Comparison of ENCODE assay signal across 2 cellular contexts in genomic region chr10:102408728-102409603, GRCh38.
A peak's percentile ranks its signal among the peaks of the same experiment; 100 is the strongest.
TF ChIP-seq lines count a peak whose summit lies in the region.

No MANE protein-coding gene starts in this region.

TF ChIP-seq in HEK293, 187 proteins besides CTCF, POLR2A, EP300 and RAD21 (continues in another document):
- TF ChIP-seq EGR2 (tag by site-specific recombination; IDR thresholded peaks at IDR 0.05; ENCODE audit: low read depth) (peak; percentile 85), KLF8 (tag by site-specific recombination; IDR thresholded peaks at IDR 0.05) (peak; percentile 32; the same call in 1 of the 2 replicates), ZNF658 (tag by site-specific recombination; IDR thresholded peaks at IDR 0.05) (no peak), ZNF626 (tag by site-specific recombination; IDR thresholded peaks at IDR 0.05) (no peak), ZBTB7A (tag by site-specific recombination; IDR thresholded peaks at IDR 0.05; ENCODE audit: low read depth) (peak; percentile 32; the same call in 1 of the 2 replicates), ZIC2 (tag by site-specific recombination; IDR thresholded peaks at IDR 0.05) (peak; percentile 78), ZNF341 (tag by site-specific recombination; IDR thresholded peaks at IDR 0.05; ENCODE audit: low read depth) (peak; percentile 68), ZEB2 (tag by site-specific recombination; IDR thresholded peaks at IDR 0.05) (no peak), SCRT2 (tag by site-specific recombination; IDR thresholded peaks at IDR 0.05) (no peak), WT1 (tag by site-specific recombination; IDR thresholded peaks at IDR 0.05) (peak; percentile 50), ZNF473 (tag by site-specific recombination; IDR thresholded peaks at IDR 0.05) (no peak), ZNF366 (tag by site-specific recombination; conservative IDR thresholded peaks at IDR 0.05) (no peak), ZNF768 (tag by site-specific recombination; IDR thresholded peaks at IDR 0.05) (no peak), ZNF324 (tag by site-specific recombination; IDR thresholded peaks at IDR 0.05) (no peak), ZNF112 (tag by site-specific recombination; IDR thresholded peaks at IDR 0.05) (no peak), KLF1 (tag by site-specific recombination; IDR thresholded peaks at IDR 0.05) (peak; percentile 76), TCF7L2 (IDR thresholded peaks at IDR 0.05; ENCODE audit: borderline replicate concordance, low read depth, low read length) (no peak), ZBTB8A (tag by site-specific recombination; IDR thresholded peaks at IDR 0.05) (peak; percentile 43; the same call in 1 of the 2 replicates), ZNF561 (tag by site-specific recombination; IDR thresholded peaks at IDR 0.05; ENCODE audit: borderline replicate concordance) (peak; percentile 29; the same call in 1 of the 2 replicates), SP2 (tag by site-specific recombination; IDR thresholded peaks at IDR 0.05) (peak; percentile 70), ZNF398 (tag by site-specific recombination; IDR thresholded peaks at IDR 0.05) (peak; percentile 59), ZNF664 (tag by site-specific recombination; IDR thresholded peaks at IDR 0.05) (no peak), GLIS1 (tag by site-specific recombination; IDR thresholded peaks at IDR 0.05) (peak; percentile 92), ZBTB48 (tag by site-specific recombination; IDR thresholded peaks at IDR 0.05) (0 out of 2 replicates have a peak, but pooled peaks have one; percentile 11)
- TF ChIP-seq, protein P1, sequence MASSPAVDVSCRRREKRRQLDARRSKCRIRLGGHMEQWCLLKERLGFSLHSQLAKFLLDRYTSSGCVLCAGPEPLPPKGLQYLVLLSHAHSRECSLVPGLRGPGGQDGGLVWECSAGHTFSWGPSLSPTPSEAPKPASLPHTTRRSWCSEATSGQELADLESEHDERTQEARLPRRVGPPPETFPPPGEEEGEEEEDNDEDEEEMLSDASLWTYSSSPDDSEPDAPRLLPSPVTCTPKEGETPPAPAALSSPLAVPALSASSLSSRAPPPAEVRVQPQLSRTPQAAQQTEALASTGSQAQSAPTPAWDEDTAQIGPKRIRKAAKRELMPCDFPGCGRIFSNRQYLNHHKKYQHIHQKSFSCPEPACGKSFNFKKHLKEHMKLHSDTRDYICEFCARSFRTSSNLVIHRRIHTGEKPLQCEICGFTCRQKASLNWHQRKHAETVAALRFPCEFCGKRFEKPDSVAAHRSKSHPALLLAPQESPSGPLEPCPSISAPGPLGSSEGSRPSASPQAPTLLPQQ (tag by site-specific recombination; IDR thresholded peaks at IDR 0.05) = 0 out of 2 replicates have a peak, but pooled peaks have one; percentile 20
- TF ChIP-seq, protein P2, sequence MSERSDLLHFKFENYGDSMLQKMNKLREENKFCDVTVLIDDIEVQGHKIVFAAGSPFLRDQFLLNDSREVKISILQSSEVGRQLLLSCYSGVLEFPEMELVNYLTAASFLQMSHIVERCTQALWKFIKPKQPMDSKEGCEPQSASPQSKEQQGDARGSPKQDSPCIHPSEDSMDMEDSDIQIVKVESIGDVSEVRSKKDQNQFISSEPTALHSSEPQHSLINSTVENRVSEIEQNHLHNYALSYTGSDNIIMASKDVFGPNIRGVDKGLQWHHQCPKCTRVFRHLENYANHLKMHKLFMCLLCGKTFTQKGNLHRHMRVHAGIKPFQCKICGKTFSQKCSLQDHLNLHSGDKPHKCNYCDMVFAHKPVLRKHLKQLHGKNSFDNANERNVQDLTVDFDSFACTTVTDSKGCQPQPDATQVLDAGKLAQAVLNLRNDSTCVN (tag by site-specific recombination; optimal IDR thresholded peaks at IDR 0.05) = peak; percentile 74
- TF ChIP-seq, protein P3, sequence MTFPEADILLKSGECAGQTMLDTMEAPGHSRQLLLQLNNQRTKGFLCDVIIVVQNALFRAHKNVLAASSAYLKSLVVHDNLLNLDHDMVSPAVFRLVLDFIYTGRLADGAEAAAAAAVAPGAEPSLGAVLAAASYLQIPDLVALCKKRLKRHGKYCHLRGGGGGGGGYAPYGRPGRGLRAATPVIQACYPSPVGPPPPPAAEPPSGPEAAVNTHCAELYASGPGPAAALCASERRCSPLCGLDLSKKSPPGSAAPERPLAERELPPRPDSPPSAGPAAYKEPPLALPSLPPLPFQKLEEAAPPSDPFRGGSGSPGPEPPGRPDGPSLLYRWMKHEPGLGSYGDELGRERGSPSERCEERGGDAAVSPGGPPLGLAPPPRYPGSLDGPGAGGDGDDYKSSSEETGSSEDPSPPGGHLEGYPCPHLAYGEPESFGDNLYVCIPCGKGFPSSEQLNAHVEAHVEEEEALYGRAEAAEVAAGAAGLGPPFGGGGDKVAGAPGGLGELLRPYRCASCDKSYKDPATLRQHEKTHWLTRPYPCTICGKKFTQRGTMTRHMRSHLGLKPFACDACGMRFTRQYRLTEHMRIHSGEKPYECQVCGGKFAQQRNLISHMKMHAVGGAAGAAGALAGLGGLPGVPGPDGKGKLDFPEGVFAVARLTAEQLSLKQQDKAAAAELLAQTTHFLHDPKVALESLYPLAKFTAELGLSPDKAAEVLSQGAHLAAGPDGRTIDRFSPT (tag by site-specific recombination; IDR thresholded peaks at IDR 0.05) = peak; percentile 85

TF ChIP-seq in HepG2, 621 proteins besides CTCF, POLR2A, EP300 and RAD21:
- TF ChIP-seq, protein P4, sequence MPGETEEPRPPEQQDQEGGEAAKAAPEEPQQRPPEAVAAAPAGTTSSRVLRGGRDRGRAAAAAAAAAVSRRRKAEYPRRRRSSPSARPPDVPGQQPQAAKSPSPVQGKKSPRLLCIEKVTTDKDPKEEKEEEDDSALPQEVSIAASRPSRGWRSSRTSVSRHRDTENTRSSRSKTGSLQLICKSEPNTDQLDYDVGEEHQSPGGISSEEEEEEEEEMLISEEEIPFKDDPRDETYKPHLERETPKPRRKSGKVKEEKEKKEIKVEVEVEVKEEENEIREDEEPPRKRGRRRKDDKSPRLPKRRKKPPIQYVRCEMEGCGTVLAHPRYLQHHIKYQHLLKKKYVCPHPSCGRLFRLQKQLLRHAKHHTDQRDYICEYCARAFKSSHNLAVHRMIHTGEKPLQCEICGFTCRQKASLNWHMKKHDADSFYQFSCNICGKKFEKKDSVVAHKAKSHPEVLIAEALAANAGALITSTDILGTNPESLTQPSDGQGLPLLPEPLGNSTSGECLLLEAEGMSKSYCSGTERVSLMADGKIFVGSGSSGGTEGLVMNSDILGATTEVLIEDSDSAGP (CRISPR knock-in tag; IDR thresholded peaks at IDR 0.05; ENCODE audit: borderline replicate concordance) = peak; percentile 35; the same call in 1 of the 2 replicates
- 0 out of 2 replicates have a peak, but pooled peaks have one; percentile 36 for TF ChIP-seq PATZ1 (CRISPR knock-in tag; IDR thresholded peaks at IDR 0.05)
- TF ChIP-seq, protein P5, sequence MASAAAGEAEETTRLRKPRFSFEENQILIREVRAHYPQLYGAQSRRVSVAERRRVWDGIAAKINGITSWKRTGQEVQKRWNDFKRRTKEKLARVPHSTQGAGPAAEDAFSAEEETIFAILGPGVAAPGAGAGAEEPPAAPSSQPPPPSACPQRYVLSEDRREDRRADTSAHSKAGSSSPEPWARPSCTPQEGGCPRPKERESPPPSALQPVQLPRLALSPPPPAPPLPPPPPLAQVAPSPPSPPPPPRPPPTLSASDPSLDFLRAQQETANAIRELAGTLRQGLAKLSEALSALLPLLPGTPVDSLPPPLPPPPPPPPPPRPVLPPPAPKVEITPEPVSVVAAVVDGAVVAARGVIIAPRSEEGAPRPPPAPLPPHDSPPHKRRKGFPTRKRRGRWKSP (CRISPR knock-in tag; IDR thresholded peaks at IDR 0.05) = peak; percentile 93; the same call in 1 of the 2 replicates
- 0 out of 2 replicates have a peak, but pooled peaks have one; percentile 57 for TF ChIP-seq HNRNPL (IDR thresholded peaks at IDR 0.05; ENCODE audit: low read depth, low read length)
- TF ChIP-seq ZNF777 (CRISPR knock-in tag; IDR thresholded peaks at IDR 0.05) = peak; percentile 72; the same call in 1 of the 2 replicates
- TF ChIP-seq ZNF607 (CRISPR knock-in tag; IDR thresholded peaks at IDR 0.05; ENCODE audit: borderline replicate concordance) = no peak
- peak; percentile 83 for TF ChIP-seq ZNF800 (CRISPR knock-in tag; IDR thresholded peaks at IDR 0.05)
- TF ChIP-seq ZNF687 (CRISPR knock-in tag; IDR thresholded peaks at IDR 0.05) = peak; percentile 38; the same call in 1 of the 2 replicates
- peak; percentile 99 for TF ChIP-seq HNRNPLL (IDR thresholded peaks at IDR 0.05; ENCODE audit: low read depth, low read length, poor library complexity, severe bottlenecking)
- TF ChIP-seq HMG20A (CRISPR knock-in tag; IDR thresholded peaks at IDR 0.05; ENCODE audit: borderline replicate concordance) = no peak
